ENCODE assay signal across 20 cellular contexts in genomic region chr18:48678237-48679115, GRCh38.
"Had no signal": no experiment of that assay in that cellular context is flagged by ENCODE, and none has a peak within 500 bp of the region (broad histone marks: within the 10 kb centered on the region; RNA-seq: fewer than 3 reads in every experiment).

No MANE protein-coding gene starts in this region.

- H3K9me3 ChIP-seq: mucosa of descending colon, neutrophil, SK-N-SH, stomach, testis had no signal

- H3K4me2 ChIP-seq: SK-N-SH had no signal

- H3K4me1 ChIP-seq: foreskin keratinocyte had no signal

- DNase-seq: activated CD4-positive, alpha-beta T cell treated with anti-CD3 and anti-CD28 coated beads, Interleukin-2, amount 50 U/mL, for 48 hours; activated gamma-delta T cell; activated naive CD8-positive, alpha-beta T cell treated with anti-CD3 and anti-CD28 coated beads for 36 hours; activated T-cell treated with anti-CD3 and anti-CD28 coated beads, Interleukin-2, amount 50 U/mL, for 1 hour; amygdala; brain microvascular endothelial cell; effector CD8-positive, alpha-beta T cell; foreskin keratinocyte; mucosa of descending colon; naive thymus-derived CD4-positive, alpha-beta T cell; SK-N-SH; stimulated activated CD4-positive, alpha-beta T cell treated with anti-CD3 and anti-CD28 coated beads, Interleukin-12 subunit alpha, Interleukin-12 subunit beta, amount 100 ng/mL, for 4 hours; stimulated activated CD4-positive, alpha-beta T cell treated with anti-CD3 and anti-CD28 coated beads, Interleukin-2, amount 100 ng/mL, for 24 hours; stomach; T-cell; T-helper 9 cell; testis; WERI-Rb-1 had no signal

- H3K27ac ChIP-seq: brain microvascular endothelial cell, foreskin keratinocyte, neutrophil, testis, WERI-Rb-1 had no signal

- H3K4me3 ChIP-seq: mucosa of descending colon, stomach, testis had no signal

- ATAC-seq: foreskin keratinocyte; left colon; mucosa of descending colon; naive thymus-derived CD4-positive, alpha-beta T cell; T-cell had no signal

- H3K9ac ChIP-seq: SK-N-SH had no signal

- H3K36me3 ChIP-seq: neutrophil had no signal

- H3K27me3 ChIP-seq: brain microvascular endothelial cell, foreskin keratinocyte, neutrophil, stomach, testis had no signal
